Comparison of ENCODE assay signal across 6 cellular contexts in the genomic region with DNA sequence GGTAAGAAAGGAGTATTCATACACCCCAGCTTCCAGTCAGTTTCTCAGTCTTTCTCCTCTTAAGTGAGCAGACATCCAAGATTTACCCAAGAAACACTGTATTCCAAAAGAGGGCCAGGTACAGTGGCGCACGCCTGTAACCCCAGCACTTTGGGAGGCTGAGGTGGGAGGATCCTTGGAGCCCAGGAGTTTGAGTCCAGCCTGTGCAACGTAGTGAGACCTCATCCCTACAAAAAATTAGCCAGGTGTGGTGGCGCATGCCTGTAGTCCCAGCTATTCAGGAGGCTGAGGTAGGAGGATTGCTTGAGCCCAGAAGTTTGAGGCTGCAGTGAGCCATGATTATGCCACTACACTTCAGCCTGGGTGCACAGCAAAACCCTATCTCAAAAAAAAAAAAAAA. TPM values are rescaled to one million over a fixed set of nuclear protein-coding genes. Genes with fewer than 3 reads are reported as not detected.
"Had no signal": no experiment of that assay in that cellular context is flagged by ENCODE, and none has a peak within 500 bp of the region (broad histone marks: within the 10 kb centered on the region; RNA-seq: fewer than 3 reads in every experiment).

No MANE protein-coding gene starts in this region.

RNA-seq across cellular contexts. Expression of a gene that starts 9.6 kb away (rescaled TPM):
- total RNA-seq: activated CD8-positive, alpha-beta memory T cell treated with anti-CD3 and anti-CD28 coated beads for 36 hours; activated CD8-positive, alpha-beta memory T cell treated with anti-CD3 and anti-CD28 coated beads, Interleukin-2, amount 10 ng/mL, durations not matched to agents 7 days and 5 days; activated CD8-positive, alpha-beta T cell treated with anti-CD3 and anti-CD28 coated beads for 36 hours; activated T-helper 1 cell treated with anti-CD3 and anti-CD28 coated beads, Interleukin-12 subunit alpha, Interleukin-12 subunit beta, Interleukin-2, Interleukin-4 antibody, amounts not matched to agents 30 ng/mL and 10 ng/mL and 1 ng/mL, durations not matched to agents 14 hours and 24 hours and 36 hours; activated T-helper 2 cell treated with anti-CD3 and anti-CD28 coated beads, Interferon-gamma antibody, Interleukin-2, Interleukin-4, amounts not matched to agents 10 μg/mL and 5 μg/mL and 100 μg/mL, durations not matched to agents 14 hours and 24 hours and 36 hours had no signal

RNA-seq across cellular contexts. Expression of a gene that starts 10.6 kb away (rescaled TPM):
- total RNA-seq: activated CD8-positive, alpha-beta memory T cell treated with anti-CD3 and anti-CD28 coated beads for 36 hours; activated CD8-positive, alpha-beta memory T cell treated with anti-CD3 and anti-CD28 coated beads, Interleukin-2, amount 10 ng/mL, durations not matched to agents 7 days and 5 days; activated CD8-positive, alpha-beta T cell treated with anti-CD3 and anti-CD28 coated beads for 36 hours; activated T-helper 2 cell treated with anti-CD3 and anti-CD28 coated beads, Interferon-gamma antibody, Interleukin-2, Interleukin-4, amounts not matched to agents 10 μg/mL and 5 μg/mL and 100 μg/mL, durations not matched to agents 14 hours and 24 hours and 36 hours had no signal

RNA-seq across cellular contexts. Expression of a gene that starts 20.4 kb away (rescaled TPM):
- total RNA-seq: activated CD8-positive, alpha-beta memory T cell treated with anti-CD3 and anti-CD28 coated beads for 36 hours; activated CD8-positive, alpha-beta memory T cell treated with anti-CD3 and anti-CD28 coated beads, Interleukin-2, amount 10 ng/mL, durations not matched to agents 7 days and 5 days; activated CD8-positive, alpha-beta T cell treated with anti-CD3 and anti-CD28 coated beads for 36 hours; activated T-helper 1 cell treated with anti-CD3 and anti-CD28 coated beads, Interleukin-12 subunit alpha, Interleukin-12 subunit beta, Interleukin-2, Interleukin-4 antibody, amounts not matched to agents 30 ng/mL and 10 ng/mL and 1 ng/mL, durations not matched to agents 14 hours and 24 hours and 36 hours; activated T-helper 2 cell treated with anti-CD3 and anti-CD28 coated beads, Interferon-gamma antibody, Interleukin-2, Interleukin-4, amounts not matched to agents 10 μg/mL and 5 μg/mL and 100 μg/mL, durations not matched to agents 14 hours and 24 hours and 36 hours; astrocyte had no signal
